In genomic region chr7:50657912-50658311, GRCh38 we compare ENCODE assay signal across 19 cellular contexts.
DNase-seq lines count a peak whose midpoint lies in the region; ATAC-seq and TF ChIP-seq lines count a peak whose summit lies in the region.
"Had no signal": no experiment of that assay in that cellular context is flagged by ENCODE, and none has a peak within 500 bp of the region (broad histone marks: within the 10 kb centered on the region; RNA-seq: fewer than 3 reads in every experiment).

No MANE protein-coding gene starts in this region.

- no peak overlapping the region for H3K4me3 Mint-ChIP-seq in CD8-positive, alpha-beta T cell
- H3K4me3 Mint-ChIP-seq: activated CD4-positive, alpha-beta T cell treated with anti-CD3 and anti-CD28 coated beads, Interleukin-2, amount 10 ng/mL, durations not matched to agents 24 days and 14 days; activated T-cell treated with anti-CD3 and anti-CD28 coated beads, Interleukin-2, amount 50 U/mL, for 4 hours; stimulated activated naive CD8-positive, alpha-beta T cell treated with anti-CD3 and anti-CD28 coated beads, Interleukin-15, Interleukin-2, amounts not matched to agents 100 ng/mL and 50 ng/mL, for 24 hours had no signal

- DNase-seq in right cardiac atrium = peak in 1 of 3 donors; percentile 34
- DNase-seq in Right ventricle myocardium superior = no peak
- no peak for DNase-seq in hepatocyte (ENCODE audit: low spot score)
- no peak for DNase-seq in sigmoid colon
- DNase-seq in stimulated activated naive CD4-positive, alpha-beta T cell treated with Interleukin-2 at 50 U/mL for 16 hours (lab: John Stamatoyannopoulos, UW) = no peak
- no peak for DNase-seq in CD8-positive, alpha-beta T cell
- DNase-seq: activated CD4-positive, alpha-beta T cell treated with anti-CD3 and anti-CD28 coated beads, Interleukin-2, amount 10 ng/mL, durations not matched to agents 24 days and 14 days; activated T-cell treated with anti-CD3 and anti-CD28 coated beads, Interleukin-2, amount 50 U/mL, for 4 hours; Caco-2; GDM1; NCI-H1417 treated with DMSO at 0.1 percent for 48 hours; NCI-H226; SJCRH30; T1000 had no signal

- peak overlapping the region; percentile 94 for H3K27ac ChIP-seq in right cardiac atrium (ENCODE audit: low read length)
- peak overlapping the region; percentile 54 for H3K27ac ChIP-seq in hepatocyte
- peak overlapping the region; percentile 72 to 88 (median 84) for H3K27ac ChIP-seq in sigmoid colon
- no peak overlapping the region for H3K27ac ChIP-seq in CD8-positive, alpha-beta T cell (ENCODE audit: low read depth, low read length)
- H3K27ac ChIP-seq: HL-60, SJCRH30 had no signal

- H3K36me3 ChIP-seq in hepatocyte (replicated peaks; ENCODE audit: insufficient read depth, low read depth) = no peaks in the 10 kb centered on the region
- peaks cover 0 to 17% (median 2%) of the 10 kb centered on the region in 4 donors for H3K36me3 ChIP-seq in sigmoid colon
- no peaks in the 10 kb centered on the region for H3K36me3 ChIP-seq in CD8-positive, alpha-beta T cell (ENCODE audit: insufficient read depth, low read length)
- H3K36me3 ChIP-seq: SJCRH30 had no signal

- no peaks in the 10 kb centered on the region for H3K9me2 ChIP-seq in hepatocyte (replicated peaks; ENCODE audit: insufficient read depth)

- H3K79me2 ChIP-seq in hepatocyte = no peaks in the 10 kb centered on the region

- H3K9me3 ChIP-seq in right cardiac atrium (ENCODE audit: control insufficient read depth, low read length) = no peaks in the 10 kb centered on the region
- H3K9me3 ChIP-seq in hepatocyte (ENCODE audit: low read depth) = no peaks in the 10 kb centered on the region
- H3K9me3 ChIP-seq in sigmoid colon = no peaks in the 10 kb centered on the region
- no peaks in the 10 kb centered on the region for H3K9me3 ChIP-seq in CD8-positive, alpha-beta T cell (ENCODE audit: low read length)
- H3K9me3 ChIP-seq: Caco-2, SJCRH30 had no signal

- TF ChIP-seq POLR2A in sigmoid colon (IDR thresholded peaks at IDR 0.05) = no peak

- H3K4me1 Mint-ChIP-seq in CD8-positive, alpha-beta T cell (ENCODE audit: low read depth) = peaks cover 40% of the 10 kb centered on the region

- CTCF ChIA-PET in CD8-positive, alpha-beta T cell (lab: Charles Lee) = no interaction called here

- TF ChIP-seq EP300 in sigmoid colon (IDR thresholded peaks at IDR 0.05) = no peak

- H3K27me3 Mint-ChIP-seq in CD8-positive, alpha-beta T cell (ENCODE audit: low read depth) = no peaks in the 10 kb centered on the region
- H3K27me3 Mint-ChIP-seq: stimulated activated naive CD8-positive, alpha-beta T cell treated with anti-CD3 and anti-CD28 coated beads, Interleukin-15, Interleukin-2, amounts not matched to agents 100 ng/mL and 50 ng/mL, for 24 hours had no signal

- no peaks in the 10 kb centered on the region for H3K9me3 Mint-ChIP-seq in CD8-positive, alpha-beta T cell
- H3K9me3 Mint-ChIP-seq: activated CD4-positive, alpha-beta T cell treated with anti-CD3 and anti-CD28 coated beads, Interleukin-2, amount 10 ng/mL, durations not matched to agents 24 days and 14 days; activated T-cell treated with anti-CD3 and anti-CD28 coated beads, Interleukin-2, amount 50 U/mL, for 4 hours; stimulated activated naive CD8-positive, alpha-beta T cell treated with anti-CD3 and anti-CD28 coated beads, Interleukin-15, Interleukin-2, amounts not matched to agents 100 ng/mL and 50 ng/mL, for 24 hours had no signal

- H3K4me3 ChIP-seq in right cardiac atrium (ENCODE audit: low read length) (no peak overlapping the region), hepatocyte (no peak overlapping the region), sigmoid colon (no peak overlapping the region)
- H3K4me3 ChIP-seq in CD8-positive, alpha-beta T cell (ENCODE audit: low read depth, low read length) = no peak overlapping the region
- H3K4me3 ChIP-seq: SJCRH30 had no signal

- peaks cover 45% of the 10 kb centered on the region for H3K4me1 ChIP-seq in right cardiac atrium (ENCODE audit: control insufficient read depth, insufficient read depth, low read length)
- H3K4me1 ChIP-seq in hepatocyte (ENCODE audit: insufficient read depth) = peaks cover 6% of the 10 kb centered on the region
- peaks cover 0 to 73% (median 62%) of the 10 kb centered on the region in 4 donors for H3K4me1 ChIP-seq in sigmoid colon
- peaks cover 36% of the 10 kb centered on the region for H3K4me1 ChIP-seq in CD8-positive, alpha-beta T cell (ENCODE audit: insufficient read depth, low read length)
- H3K4me1 ChIP-seq: Caco-2, SJCRH30 had no signal

- no peaks in the 10 kb centered on the region for H4K20me1 ChIP-seq in hepatocyte (ENCODE audit: insufficient read depth, poor library complexity, severe bottlenecking)

- ATAC-seq in right cardiac atrium = no peak
- ATAC-seq in Right ventricle myocardium superior (ENCODE audit: poor library complexity) = no peak
- ATAC-seq in CD8-positive, alpha-beta T cell = no peak
- ATAC-seq in GM19397 (IDR thresholded peaks at IDR 0.05; ENCODE audit: unreplicated experiment) = no peak
- ATAC-seq in HG03280 (IDR thresholded peaks at IDR 0.05; ENCODE audit: unreplicated experiment) = no peak
- ATAC-seq: activated T-cell treated with anti-CD3 and anti-CD28 coated beads, Interleukin-2, amount 50 U/mL, for 4 hours; esophagus mucosa had no signal

- 71% methylated on average over 7 of the region's 7 CpGs for WGBS in right cardiac atrium
- WGBS in hepatocyte (ENCODE audit: low lambda C conversion rate, missing lambda C conversion rate) = 99% methylated on average over 7 of the region's 7 CpGs
- 82 to 86% methylated on average over 7 of the region's 7 CpGs for WGBS in sigmoid colon, 2 donors

- no peak overlapping the region for H2AFZ ChIP-seq in hepatocyte

- H3K36me3 Mint-ChIP-seq in CD8-positive, alpha-beta T cell = no peaks in the 10 kb centered on the region

- no peak for TF ChIP-seq CTCF in hepatocyte (IDR thresholded peaks at IDR 0.05; ENCODE audit: poor library complexity)
- TF ChIP-seq CTCF in sigmoid colon (IDR thresholded peaks at IDR 0.05) = no peak
- no peak for TF ChIP-seq CTCF in CD8-positive, alpha-beta T cell (IDR thresholded peaks at IDR 0.05)

- no peak overlapping the region for H3K27ac Mint-ChIP-seq in CD8-positive, alpha-beta T cell
- H3K27ac Mint-ChIP-seq: activated CD4-positive, alpha-beta T cell treated with anti-CD3 and anti-CD28 coated beads, Interleukin-2, amount 10 ng/mL, durations not matched to agents 24 days and 14 days; stimulated activated naive CD8-positive, alpha-beta T cell treated with anti-CD3 and anti-CD28 coated beads, Interleukin-15, Interleukin-2, amounts not matched to agents 100 ng/mL and 50 ng/mL, for 24 hours had no signal

- peak overlapping the region; percentile 17 for H3K4me2 ChIP-seq in hepatocyte

- H3K27me3 ChIP-seq in right cardiac atrium (ENCODE audit: control insufficient read depth, insufficient read depth) = no peaks in the 10 kb centered on the region
- H3K27me3 ChIP-seq in hepatocyte = no peaks in the 10 kb centered on the region
- no peaks in the 10 kb centered on the region for H3K27me3 ChIP-seq in sigmoid colon
- no peaks in the 10 kb centered on the region for H3K27me3 ChIP-seq in CD8-positive, alpha-beta T cell (ENCODE audit: insufficient read depth, low read length)
- H3K27me3 ChIP-seq: SJCRH30 had no signal

- POLR2A ChIA-PET in CD8-positive, alpha-beta T cell (lab: Charles Lee) = no interaction called here

- intact Hi-C loops in right cardiac atrium (cut with DNase I) = no loop called here
- intact Hi-C loops in Right ventricle myocardium superior (cut with DNase I) = no loop called here
- intact Hi-C loops in sigmoid colon (cut with DNase I) = loop anchor here (1.0 to 5.0 kb wide), 3 partner anchors 41 to 156 kb away; no protein-coding TSS in a partner anchor
- intact Hi-C loops in CD8-positive, alpha-beta T cell (cut with DNase I, micrococcal nuclease) = no loop called here
